ENCODE assay signal across 22 cellular contexts in the genomic region with DNA sequence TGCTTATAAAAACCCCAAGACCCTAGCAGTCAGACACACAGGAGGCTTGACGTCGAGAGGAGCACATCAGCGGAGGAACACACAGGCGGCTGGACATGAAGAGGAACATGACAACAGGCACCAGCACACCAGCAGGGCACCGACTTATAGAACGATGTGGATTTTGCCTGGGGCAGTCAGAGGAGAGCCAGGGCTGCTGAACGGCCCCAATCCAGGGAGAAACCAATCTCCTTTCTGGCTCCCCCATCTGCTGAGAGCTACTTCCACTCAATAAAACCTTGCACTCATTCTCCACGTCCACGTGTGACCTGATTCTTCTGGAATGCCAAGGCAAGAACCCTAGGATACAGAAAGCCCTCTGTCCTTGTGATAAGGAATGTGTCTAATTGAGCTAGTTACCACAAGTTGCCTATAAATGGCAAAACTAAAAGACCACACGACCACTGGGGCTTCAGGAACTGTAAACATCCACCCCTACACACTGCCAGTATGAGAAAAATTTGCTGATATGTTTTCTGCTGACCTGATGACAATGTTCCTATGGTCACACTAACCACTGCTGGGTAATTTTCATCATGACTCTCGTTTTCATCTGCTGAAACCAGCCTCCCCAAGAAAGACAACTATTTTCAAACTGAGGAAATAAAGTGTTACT. TPM values are rescaled to one million over a fixed set of nuclear protein-coding genes. Genes with fewer than 3 reads are reported as not detected.
A peak's percentile ranks its signal among the peaks of the same experiment; 100 is the strongest.
DNase-seq lines count a peak whose midpoint lies in the region; ATAC-seq and TF ChIP-seq lines count a peak whose summit lies in the region.
"Had no signal": no experiment of that assay in that cellular context is flagged by ENCODE, and none has a peak within 500 bp of the region (broad histone marks: within the 10 kb centered on the region; RNA-seq: fewer than 3 reads in every experiment).

No MANE protein-coding gene starts in this region.

- no peak overlapping the region for H3K27ac Mint-ChIP-seq in activated T-cell treated with anti-CD3 and anti-CD28 coated beads, Interleukin-2, amount 50 U/mL, for 72 hours
- peak overlapping the region; percentile 22 for H3K27ac Mint-ChIP-seq in endothelial cell (ENCODE audit: unreplicated experiment)
- H3K27ac Mint-ChIP-seq in stimulated activated naive CD8-positive, alpha-beta T cell treated with anti-CD3 and anti-CD28 coated beads, Interleukin-15, amount 100 ng/mL, for 72 hours = no peak overlapping the region
- H3K27ac Mint-ChIP-seq: CD4-positive, alpha-beta T cell had no signal

- peak overlapping the region in 1 of 2 donors; percentile 14 for H3K4me3 Mint-ChIP-seq in activated T-cell treated with anti-CD3 and anti-CD28 coated beads, Interleukin-2, amount 50 U/mL, for 72 hours
- no peak overlapping the region for H3K4me3 Mint-ChIP-seq in endothelial cell (ENCODE audit: unreplicated experiment)
- H3K4me3 Mint-ChIP-seq in stimulated activated naive CD8-positive, alpha-beta T cell treated with anti-CD3 and anti-CD28 coated beads, Interleukin-15, amount 100 ng/mL, for 72 hours = peak overlapping the region; percentile 28 to 56
- H3K4me3 Mint-ChIP-seq: CD4-positive, alpha-beta T cell had no signal

- no peaks in the 10 kb centered on the region for H3K36me3 ChIP-seq in SJCRH30
- no peaks in the 10 kb centered on the region for H3K36me3 ChIP-seq in GM23248 (ENCODE audit: low read depth)
- H3K36me3 ChIP-seq: ascending aorta, left lung, SJSA1, thoracic aorta had no signal

- H3K27ac ChIP-seq in SJCRH30 = no peak overlapping the region
- no peak overlapping the region for H3K27ac ChIP-seq in GM23248
- H3K27ac ChIP-seq: ascending aorta, left lung, SJSA1, thoracic aorta had no signal

- peaks cover 76% of the 10 kb centered on the region for H3K4me1 Mint-ChIP-seq in activated T-cell treated with anti-CD3 and anti-CD28 coated beads, Interleukin-2, amount 50 U/mL, for 72 hours (ENCODE audit: low read depth)
- H3K4me1 Mint-ChIP-seq in endothelial cell (ENCODE audit: unreplicated experiment) = peaks cover 32% of the 10 kb centered on the region
- H3K4me1 Mint-ChIP-seq in stimulated activated naive CD8-positive, alpha-beta T cell treated with anti-CD3 and anti-CD28 coated beads, Interleukin-15, amount 100 ng/mL, for 72 hours = peaks cover 79% of the 10 kb centered on the region

- H3K4me2 ChIP-seq in GM23248 (ENCODE audit: unreplicated experiment) = no peak overlapping the region

- 31 to 33% methylated on average over 11 of the region's 11 CpGs for WGBS in GM23248 (ENCODE audit: low coverage in 1 of 2, low lambda C conversion rate in 2 of 2, missing lambda C conversion rate in 2 of 2), 2 experiments

- no peaks in the 10 kb centered on the region for H3F3A ChIP-seq in GM23248 (ENCODE audit: insufficient read depth)

- H3K4me3 ChIP-seq in SJCRH30 (no peak overlapping the region), GM23248 (no peak overlapping the region)
- H3K4me3 ChIP-seq: ascending aorta, left lung, SJSA1, thoracic aorta had no signal

- H3K4me1 ChIP-seq in SJCRH30 (no peaks in the 10 kb centered on the region), GM23248 (ENCODE audit: insufficient read depth) (no peaks in the 10 kb centered on the region)
- H3K4me1 ChIP-seq: ascending aorta, SJSA1 had no signal

- no peaks in the 10 kb centered on the region for H3K36me3 Mint-ChIP-seq in activated T-cell treated with anti-CD3 and anti-CD28 coated beads, Interleukin-2, amount 50 U/mL, for 72 hours (ENCODE audit: insufficient read depth in 2 of 2)
- peaks cover 38% of the 10 kb centered on the region for H3K36me3 Mint-ChIP-seq in endothelial cell (ENCODE audit: low read depth, unreplicated experiment)

- peaks cover 15% of the 10 kb centered on the region for H3K27me3 ChIP-seq in SJCRH30
- H3K27me3 ChIP-seq in GM23248 (replicated peaks; ENCODE audit: insufficient read depth) = peaks cover 20% of the 10 kb centered on the region
- H3K27me3 ChIP-seq: ascending aorta had no signal

- no peak for TF ChIP-seq CTCF in endothelial cell (IDR thresholded peaks at IDR 0.05; ENCODE audit: unreplicated experiment)

- H4K20me1 ChIP-seq in GM23248 (ENCODE audit: insufficient read depth) = no peaks in the 10 kb centered on the region

- H3K79me2 ChIP-seq in GM23248 (ENCODE audit: insufficient read depth) = no peaks in the 10 kb centered on the region

- peak; percentile 30 to 34 for ATAC-seq in activated T-cell treated with anti-CD3 and anti-CD28 coated beads, Interleukin-2, amount 50 U/mL, for 72 hours (replicated peaks in 1 of 2)
- ATAC-seq in stimulated activated naive CD8-positive, alpha-beta T cell treated with anti-CD3 and anti-CD28 coated beads, Interleukin-15, amount 100 ng/mL, for 72 hours = peak; percentile 76
- ATAC-seq: esophagus mucosa, left lung had no signal

- no peak overlapping the region for H2AFZ ChIP-seq in GM23248

- in situ Hi-C loops in GM23248 (cut with MboI) = no loop called here

- H3K9me2 ChIP-seq in GM23248 (ENCODE audit: insufficient read depth) = no peaks in the 10 kb centered on the region

- no peaks in the 10 kb centered on the region for H3K27me3 Mint-ChIP-seq in activated T-cell treated with anti-CD3 and anti-CD28 coated beads, Interleukin-2, amount 50 U/mL, for 72 hours (ENCODE audit: low read depth)
- H3K27me3 Mint-ChIP-seq in endothelial cell (ENCODE audit: unreplicated experiment) = peaks cover 2% of the 10 kb centered on the region
- no peaks in the 10 kb centered on the region for H3K27me3 Mint-ChIP-seq in stimulated activated naive CD8-positive, alpha-beta T cell treated with anti-CD3 and anti-CD28 coated beads, Interleukin-15, amount 100 ng/mL, for 72 hours
- H3K27me3 Mint-ChIP-seq: CD4-positive, alpha-beta T cell had no signal

- H3K9ac ChIP-seq in GM23248 = no peak overlapping the region

- DNase-seq in activated T-cell treated with anti-CD3 and anti-CD28 coated beads, Interleukin-2, amount 50 U/mL, for 72 hours = no peak
- DNase-seq in activated T-cell treated with anti-CD3 and anti-CD28 coated beads, Interleukin-2, amount 50 U/mL, for 48 hours = no peak
- peak; percentile 37 to 50 for DNase-seq in SJCRH30
- no peak for DNase-seq in endothelial cell (ENCODE audit: low spot score)
- no peak for DNase-seq in stimulated activated naive CD8-positive, alpha-beta T cell treated with anti-CD3 and anti-CD28 coated beads, Interleukin-15, amount 100 ng/mL, for 72 hours
- no peak for DNase-seq in NCI-H1092 (lab: John Stamatoyannopoulos, UW)
- DNase-seq in iPS-NIHi11 (ENCODE audit: low spot score) = no peak
- no peak for DNase-seq in GM23248
- DNase-seq: activated CD4-positive, alpha-beta T cell treated with anti-CD3 and anti-CD28 coated beads for 1 hour; activated naive CD4-positive, alpha-beta T cell; CD4-positive, alpha-beta T cell; cerebellar nuclear complex; effector CD4-positive, alpha-beta T cell; KBM-7; left lung; NCI-H1105 treated with DMSO at 0.1 percent for 48 hours; NCI-H524; stimulated activated CD4-positive, alpha-beta T cell treated with anti-CD3 and anti-CD28 coated beads, Interleukin-12 subunit alpha, Interleukin-12 subunit beta, amount 100 ng/mL, for 4 hours had no signal

- no peaks in the 10 kb centered on the region for H3K9me3 Mint-ChIP-seq in activated T-cell treated with anti-CD3 and anti-CD28 coated beads, Interleukin-2, amount 50 U/mL, for 72 hours
- H3K9me3 Mint-ChIP-seq in endothelial cell (ENCODE audit: unreplicated experiment) = peaks cover 7% of the 10 kb centered on the region
- no peaks in the 10 kb centered on the region for H3K9me3 Mint-ChIP-seq in stimulated activated naive CD8-positive, alpha-beta T cell treated with anti-CD3 and anti-CD28 coated beads, Interleukin-15, amount 100 ng/mL, for 72 hours
- H3K9me3 Mint-ChIP-seq: CD4-positive, alpha-beta T cell had no signal

- no peaks in the 10 kb centered on the region for H3K9me3 ChIP-seq in SJCRH30 (replicated peaks)
- no peaks in the 10 kb centered on the region for H3K9me3 ChIP-seq in GM23248 (ENCODE audit: low read depth)
- H3K9me3 ChIP-seq: ascending aorta, left lung, thoracic aorta had no signal

RNA-seq across cellular contexts. Expression of gene CEACAM21, which starts 35.8 kb away (rescaled TPM):
- total RNA-seq in activated T-cell treated with anti-CD3 and anti-CD28 coated beads, Interleukin-2, amount 50 U/mL, for 72 hours = 10 to 100 TPM; 38.4 to 41.7 TPM
- 5.5 and 5.6 TPM in 2 replicates for total RNA-seq in SJCRH30 (2014; rRNA removed; shearing (Covaris generic))
- 74.1 TPM for total RNA-seq in endothelial cell (ENCODE audit: unreplicated experiment)
- not detected in 2 replicates for total RNA-seq in GM23248 (2014; rRNA removed; shearing (Covaris generic))
- not detected in 2 replicates for polyA plus RNA-seq in GM23248 (2016; fragmentation: Nextera tagmentation; extraction: Ambion mirVana)
- total RNA-seq: ascending aorta, SJSA1 had no signal

Comparison
In these comparisons a context has a peak if more than half of its experiments do, and no peak if none do; other contexts are left out.
1. DNase-seq: peak in SJCRH30 (2 of 2); none in activated T-cell treated with anti-CD3 and anti-CD28 coated beads, Interleukin-2, amount 50 U/mL, for 72 hours (0 of 2), activated T-cell treated with anti-CD3 and anti-CD28 coated beads, Interleukin-2, amount 50 U/mL, for 48 hours (0 of 2), endothelial cell (single experiment), stimulated activated naive CD8-positive, alpha-beta T cell treated with anti-CD3 and anti-CD28 coated beads, Interleukin-15, amount 100 ng/mL, for 72 hours (0 of 2), NCI-H1092 (single experiment), iPS-NIHi11 (single experiment) and GM23248 (single experiment).